In the genomic region with DNA sequence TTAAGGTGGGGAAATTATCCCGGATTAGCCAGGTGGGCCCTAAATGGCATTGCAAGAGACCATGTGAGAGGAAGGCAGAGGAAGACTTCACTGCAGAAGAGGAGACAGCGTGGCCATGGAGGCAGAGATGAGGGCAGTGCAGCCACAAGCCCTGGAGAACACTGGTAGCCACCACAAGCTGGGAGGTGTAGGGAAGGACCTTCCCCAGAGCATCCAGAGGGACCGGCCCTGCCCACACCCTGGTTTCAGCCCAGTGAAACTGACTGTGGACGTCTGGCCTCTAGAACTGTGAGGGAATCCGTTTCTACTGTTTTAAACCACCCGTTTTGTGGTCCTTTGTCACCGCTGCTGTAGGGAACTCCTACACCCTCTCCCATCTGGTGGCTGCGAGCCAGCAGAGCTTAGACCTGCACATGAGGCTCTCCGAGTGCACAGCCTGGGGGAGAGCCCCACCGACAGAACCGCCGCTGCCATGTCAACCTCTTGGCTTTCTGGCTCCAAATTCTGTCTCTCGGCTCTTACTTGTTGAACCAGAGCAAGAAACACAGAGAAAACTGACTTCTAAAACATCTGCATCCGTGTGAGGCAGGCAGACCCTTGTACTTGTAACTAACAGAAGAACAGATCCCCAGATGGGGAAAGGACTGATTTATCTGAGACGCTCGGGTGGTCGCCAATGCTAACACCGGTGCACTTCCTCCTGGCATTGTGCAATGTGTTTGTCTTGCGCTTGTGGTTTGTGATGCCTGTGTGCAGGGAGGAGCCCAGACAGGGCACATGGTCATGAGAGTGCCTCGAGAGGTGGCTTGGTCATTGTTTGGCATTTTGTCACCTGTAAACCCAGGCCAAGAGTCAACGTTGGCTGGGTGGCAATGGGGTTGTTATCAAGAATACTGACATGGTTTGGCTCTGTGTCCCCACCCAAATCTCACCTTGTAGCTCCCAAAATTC, we compare ENCODE assay signal across 16 cellular contexts.
A peak's percentile ranks its signal among the peaks of the same experiment; 100 is the strongest.
DNase-seq lines count a peak whose midpoint lies in the region; ATAC-seq and TF ChIP-seq lines count a peak whose summit lies in the region.
"Had no signal": no experiment of that assay in that cellular context is flagged by ENCODE, and none has a peak within 500 bp of the region (broad histone marks: within the 10 kb centered on the region; RNA-seq: fewer than 3 reads in every experiment).

No MANE protein-coding gene starts in this region.

- ATAC-seq in right cardiac atrium (no peak), lower lobe of right lung (peak; percentile 85 to 87), GM18907 (IDR thresholded peaks at IDR 0.05; ENCODE audit: unreplicated experiment) (no peak), HG02852 (IDR thresholded peaks at IDR 0.05; ENCODE audit: unreplicated experiment) (no peak)
- ATAC-seq: activated T-cell treated with anti-CD3 and anti-CD28 coated beads, Interleukin-2, amount 50 U/mL, for 4 hours; CD8-positive, alpha-beta T cell had no signal

- H3K27me3 ChIP-seq in right cardiac atrium (ENCODE audit: control insufficient read depth, insufficient read depth) (no peaks in the 10 kb centered on the region), breast epithelium (no peaks in the 10 kb centered on the region), lower lobe of right lung (ENCODE audit: low read depth) (no peaks in the 10 kb centered on the region)
- H3K27me3 ChIP-seq: hepatocyte had no signal

- intact Hi-C loops in cardiac septum (cut with DNase I): no loop called here
- intact Hi-C loops in right cardiac atrium (cut with DNase I): no loop called here
- intact Hi-C loops in breast epithelium (cut with DNase I; ENCODE audit: low total_unique reads): no loop called here
- intact Hi-C loops in lower lobe of right lung (cut with DNase I): no loop called here

- H3K4me3 ChIP-seq in right cardiac atrium (ENCODE audit: low read length): no peak overlapping the region
- no peak overlapping the region for H3K4me3 ChIP-seq in breast epithelium
- no peak overlapping the region for H3K4me3 ChIP-seq in lower lobe of right lung
- H3K4me3 ChIP-seq: hepatocyte had no signal

- no peak for TF ChIP-seq CTCF in breast epithelium (IDR thresholded peaks at IDR 0.05)
- TF ChIP-seq CTCF in lower lobe of right lung (IDR thresholded peaks at IDR 0.05): no peak

- 70% methylated on average over 21 of the region's 21 CpGs for WGBS in right cardiac atrium

- TF ChIP-seq POLR2A in breast epithelium (IDR thresholded peaks at IDR 0.05): no peak

- DNase-seq in cardiac septum (ENCODE audit: low spot score) (peak; percentile 67), right cardiac atrium (no peak), breast epithelium (ENCODE audit: low spot score in 2 of 2) (peak; percentile 52 to 54), lower lobe of right lung (peak; percentile 78), NOMO-1 treated with DMSO at 0.1 percent for 48 hours (lab: John Stamatoyannopoulos, UW; ENCODE audit: unreplicated experiment) (no peak)
- DNase-seq in stimulated activated CD4-positive, alpha-beta T cell treated with anti-CD3 and anti-CD28 coated beads, Interleukin-2, amount 100 ng/mL, for 24 hours: no peak
- DNase-seq: activated CD4-positive, alpha-beta T cell treated with anti-CD3 and anti-CD28 coated beads, Interleukin-2, amount 10 ng/mL, durations not matched to agents 7 days and 5 days; activated naive CD8-positive, alpha-beta T cell treated with anti-CD3 and anti-CD28 coated beads for 36 hours; activated T-cell treated with anti-CD3 and anti-CD28 coated beads, Interleukin-2, amount 50 U/mL, for 4 hours; GDM1; NCI-H774; stimulated activated CD4-positive, alpha-beta T cell treated with anti-CD3 and anti-CD28 coated beads, Interleukin-4, amount 100 ng/mL, for 24 hours had no signal

- H3K27ac ChIP-seq in right cardiac atrium (ENCODE audit: low read length): no peak overlapping the region
- H3K27ac ChIP-seq in breast epithelium: no peak overlapping the region
- H3K27ac ChIP-seq in lower lobe of right lung: peak overlapping the region; percentile 80
- H3K27ac ChIP-seq: hepatocyte had no signal

- no peaks in the 10 kb centered on the region for H3K9me3 ChIP-seq in right cardiac atrium (ENCODE audit: control insufficient read depth, low read length)
- no peaks in the 10 kb centered on the region for H3K9me3 ChIP-seq in breast epithelium
- H3K9me3 ChIP-seq in lower lobe of right lung: no peaks in the 10 kb centered on the region

- H3K36me3 ChIP-seq in breast epithelium (no peaks in the 10 kb centered on the region), lower lobe of right lung (no peaks in the 10 kb centered on the region)

- H3K4me1 ChIP-seq in right cardiac atrium (ENCODE audit: control insufficient read depth, insufficient read depth, low read length) (no peaks in the 10 kb centered on the region), breast epithelium (peaks cover 0 to 10% of the 10 kb centered on the region in 2 donors), lower lobe of right lung (peaks cover 26% of the 10 kb centered on the region)

Comparison
In these comparisons a context has a peak if more than half of its experiments do, and no peak if none do; other contexts are left out.
1. DNase-seq: peak in cardiac septum (single experiment), breast epithelium (2 of 2) and lower lobe of right lung (single experiment); none in right cardiac atrium (0 of 3), NOMO-1 treated with DMSO at 0.1 percent for 48 hours (single experiment) and stimulated activated CD4-positive, alpha-beta T cell treated with anti-CD3 and anti-CD28 coated beads, Interleukin-2, amount 100 ng/mL, for 24 hours (0 of 2).
2. ATAC-seq: peak in lower lobe of right lung (2 of 2); none in right cardiac atrium (0 of 2), GM18907 (single experiment) and HG02852 (single experiment).